14 cellular contexts compared by ENCODE assay signal in genomic region chr12:76238688-76239087, GRCh38.
DNase-seq lines count a peak whose midpoint lies in the region; ATAC-seq and TF ChIP-seq lines count a peak whose summit lies in the region.
"Had no signal": no experiment of that assay in that cellular context is flagged by ENCODE, and none has a peak within 500 bp of the region (broad histone marks: within the 10 kb centered on the region; RNA-seq: fewer than 3 reads in every experiment).

No MANE protein-coding gene starts in this region.

- H3K36me3 ChIP-seq in breast epithelium (no peaks in the 10 kb centered on the region), RWPE2 (ENCODE audit: low read depth) (no peaks in the 10 kb centered on the region), lower lobe of right lung (no peaks in the 10 kb centered on the region)
- H3K36me3 ChIP-seq: BLaER1 treated with 17β-estradiol and CSF1 and Interleukin-3, amounts not matched to agents 10 nM and 100 nM; HAP-1 had no signal

- TF ChIP-seq POLR2A in breast epithelium (IDR thresholded peaks at IDR 0.05): no peak

- H3K27ac ChIP-seq in breast epithelium (no peak overlapping the region), RWPE2 (ENCODE audit: poor library complexity, severe bottlenecking) (peak overlapping the region; percentile 91), foreskin keratinocyte (peak overlapping the region; percentile 38), lower lobe of right lung (no peak overlapping the region)
- H3K27ac ChIP-seq: BLaER1 treated with 17β-estradiol and CSF1 and Interleukin-3, amounts not matched to agents 10 nM and 100 nM had no signal

- peak overlapping the region; percentile 44 for H3K27ac Mint-ChIP-seq in MCF 10A (ENCODE audit: low read depth, unreplicated experiment)

- DNase-seq in MCF 10A (ENCODE audit: unreplicated experiment) (peak; percentile 5), breast epithelium (ENCODE audit: low spot score in 2 of 2) (no peak), RWPE2 (ENCODE audit: low spot score) (no peak), foreskin keratinocyte (no peak), DMS153 treated with DMSO at 0.1 percent for 48 hours (lab: John Stamatoyannopoulos, UW; ENCODE audit: unreplicated experiment) (no peak), hippocampal formation (lab: John Stamatoyannopoulos, UW) (no peak), lower lobe of right lung (no peak)
- DNase-seq: ACHN; CD4-positive, CD25-positive, alpha-beta regulatory T cell; DMS 273 treated with DMSO at 0.1 percent for 48 hours; DMS79; GOT3 had no signal

- H3K4me3 ChIP-seq in breast epithelium (no peak overlapping the region), RWPE2 (ENCODE audit: severe bottlenecking) (no peak overlapping the region), lower lobe of right lung (no peak overlapping the region)
- H3K4me3 ChIP-seq: BLaER1 treated with 17β-estradiol and CSF1 and Interleukin-3, amounts not matched to agents 10 nM and 100 nM; HAP-1 had no signal

- H3K27me3 ChIP-seq in breast epithelium (no peaks in the 10 kb centered on the region), RWPE2 (ENCODE audit: insufficient read depth, poor library complexity, severe bottlenecking) (no peaks in the 10 kb centered on the region), foreskin keratinocyte (no peaks in the 10 kb centered on the region), lower lobe of right lung (ENCODE audit: low read depth) (no peaks in the 10 kb centered on the region)
- H3K27me3 ChIP-seq: BLaER1 treated with 17β-estradiol and CSF1 and Interleukin-3, amounts not matched to agents 10 nM and 100 nM had no signal

- H3K4me3 Mint-ChIP-seq in MCF 10A (ENCODE audit: unreplicated experiment): no peak overlapping the region
- H3K4me3 Mint-ChIP-seq: CD4-positive, CD25-positive, alpha-beta regulatory T cell had no signal

- TF ChIP-seq CTCF in MCF 10A (IDR thresholded peaks at IDR 0.05; ENCODE audit: unreplicated experiment): no peak
- TF ChIP-seq CTCF in breast epithelium (IDR thresholded peaks at IDR 0.05): no peak
- no peak for TF ChIP-seq CTCF in RWPE2 (IDR thresholded peaks at IDR 0.05; ENCODE audit: poor library complexity, severe bottlenecking)
- no peak for TF ChIP-seq CTCF in foreskin keratinocyte (conservative IDR thresholded peaks at IDR 0.05)
- TF ChIP-seq CTCF in lower lobe of right lung (IDR thresholded peaks at IDR 0.05): no peak

- peaks cover 24% of the 10 kb centered on the region for H3K4me1 Mint-ChIP-seq in MCF 10A (ENCODE audit: insufficient read depth, unreplicated experiment)
- H3K4me1 Mint-ChIP-seq: CD4-positive, CD25-positive, alpha-beta regulatory T cell had no signal

- H3K27me3 Mint-ChIP-seq in MCF 10A (ENCODE audit: insufficient read depth, unreplicated experiment): no peaks in the 10 kb centered on the region

- CTCF ChIA-PET in MCF 10A (lab: Yijun Ruan, JAX): interaction anchor here (0.6 kb wide), 1 partner anchor 580 kb away, joined by 3 read pairs; no protein-coding TSS in a partner anchor

- no peaks in the 10 kb centered on the region for H3K9me3 Mint-ChIP-seq in MCF 10A (ENCODE audit: unreplicated experiment)

- H3K4me1 ChIP-seq in breast epithelium: no peaks in the 10 kb centered on the region
- peaks cover 25% of the 10 kb centered on the region for H3K4me1 ChIP-seq in RWPE2 (ENCODE audit: insufficient read depth, poor library complexity, severe bottlenecking)
- H3K4me1 ChIP-seq in foreskin keratinocyte: peaks cover 30% of the 10 kb centered on the region
- H3K4me1 ChIP-seq in lower lobe of right lung: no peaks in the 10 kb centered on the region
- H3K4me1 ChIP-seq: BLaER1 treated with 17β-estradiol and CSF1 and Interleukin-3, amounts not matched to agents 10 nM and 100 nM; HAP-1 had no signal

- no peaks in the 10 kb centered on the region for H3K36me3 Mint-ChIP-seq in MCF 10A (ENCODE audit: insufficient read depth, unreplicated experiment)
- H3K36me3 Mint-ChIP-seq: CD4-positive, CD25-positive, alpha-beta regulatory T cell had no signal

- ATAC-seq in RWPE2 (ENCODE audit: low read depth): no peak
- ATAC-seq in foreskin keratinocyte: no peak
- no peak for ATAC-seq in lower lobe of right lung

- intact Hi-C loops in MCF 10A (cut with micrococcal nuclease) (loop anchor here (5.0 kb wide), 1 partner anchor 156 kb away; the partner anchor contains the start of gene NAP1L1), breast epithelium (cut with DNase I; ENCODE audit: low total_unique reads) (no loop called here), lower lobe of right lung (cut with DNase I) (no loop called here)

- POLR2A ChIA-PET in MCF 10A (lab: Yijun Ruan, JAX): interaction anchor here (3.6 kb wide), 1 partner anchor 21 kb away, joined by 24 read pairs; no protein-coding TSS in a partner anchor

- BruUV-seq in MCF 10A (replicated peaks; lab: Mats Ljungman, UMichigan): no TSS peak

- no peaks in the 10 kb centered on the region for H3K9me3 ChIP-seq in breast epithelium
- no peaks in the 10 kb centered on the region for H3K9me3 ChIP-seq in RWPE2 (ENCODE audit: severe bottlenecking)
- no peaks in the 10 kb centered on the region for H3K9me3 ChIP-seq in lower lobe of right lung
- H3K9me3 ChIP-seq: BLaER1 treated with 17β-estradiol and CSF1 and Interleukin-3, amounts not matched to agents 10 nM and 100 nM; HAP-1 had no signal

Comparison
In these comparisons a context has a peak if more than half of its experiments do, and no peak if none do; other contexts are left out.
1. H3K27ac ChIP-seq: peak in RWPE2 (single experiment) and foreskin keratinocyte (single experiment); none in breast epithelium (0 of 2) and lower lobe of right lung (single experiment).